ENCODE assay signal across 14 cellular contexts in the genomic region with DNA sequence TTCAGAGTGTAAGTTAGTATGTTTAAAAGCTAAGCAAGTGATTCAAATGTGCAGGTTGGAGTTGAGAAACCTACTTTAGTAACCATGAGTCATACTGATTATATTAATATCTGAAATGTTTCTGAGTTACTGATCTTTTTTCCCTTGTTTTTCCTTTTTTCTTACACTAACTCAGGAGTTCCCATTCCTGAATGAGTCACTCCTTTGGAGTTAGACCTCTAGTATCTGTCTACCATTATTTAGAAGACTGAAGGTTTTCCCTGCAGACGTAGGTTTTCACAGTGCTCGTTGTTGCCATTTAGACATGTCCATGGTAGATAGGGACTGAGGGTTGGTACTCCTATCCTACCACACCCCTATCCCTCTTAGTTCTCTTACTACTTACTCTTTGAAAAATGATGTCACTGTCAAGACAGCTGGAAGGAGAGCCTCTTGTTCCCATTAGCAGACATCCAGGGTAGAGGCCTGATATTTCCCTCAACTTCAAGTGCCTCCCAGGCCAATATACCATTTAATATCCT. TPM values are rescaled to one million over a fixed set of nuclear protein-coding genes. Genes with fewer than 3 reads are reported as not detected.
DNase-seq lines count a peak whose midpoint lies in the region; ATAC-seq, FAIRE-seq and TF ChIP-seq lines count a peak whose summit lies in the region.
"Had no signal": no experiment of that assay in that cellular context is flagged by ENCODE, and none has a peak within 500 bp of the region (broad histone marks: within the 10 kb centered on the region; RNA-seq: fewer than 3 reads in every experiment).

No MANE protein-coding gene starts in this region.

- ATAC-seq in pancreas, result peak; percentile 26 to 68 (median 42)
- no peak for ATAC-seq in stimulated activated effector memory CD8-positive, alpha-beta T cell treated with anti-CD3 and anti-CD28 coated beads, Interleukin-12 subunit alpha, Interleukin-12 subunit beta, amount 100 ng/mL, for 72 hours
- ATAC-seq: T-cell had no signal

- TF ChIP-seq CTCF in Calu3 (IDR thresholded peaks at IDR 0.05; ENCODE audit: unreplicated experiment), result no peak
- TF ChIP-seq CTCF in pancreas (IDR thresholded peaks at IDR 0.05), result no peak
- TF ChIP-seq CTCF in lower leg skin (IDR thresholded peaks at IDR 0.05), result no peak

- intact Hi-C loops in Calu3 (cut with micrococcal nuclease; ENCODE audit: unreplicated experiment) (loop anchor here (1.0 kb wide), 1 partner anchor 9 kb away; no protein-coding TSS in a partner anchor), pancreas (cut with DNase I) (no loop called here), lower leg skin (cut with DNase I; ENCODE audit: low total_unique reads) (no loop called here)

- H3K36me3 Mint-ChIP-seq in Calu3 (ENCODE audit: insufficient read depth, unreplicated experiment), result peaks cover 29% of the 10 kb centered on the region
- no peaks in the 10 kb centered on the region for H3K36me3 Mint-ChIP-seq in stimulated activated effector memory CD8-positive, alpha-beta T cell treated with anti-CD3 and anti-CD28 coated beads, Interleukin-12 subunit alpha, Interleukin-12 subunit beta, amount 100 ng/mL, for 72 hours
- H3K36me3 Mint-ChIP-seq: T-cell had no signal

- no peak for DNase-seq in Calu3
- DNase-seq in RKO (ENCODE audit: low spot score), result peak; percentile 11
- no peak for DNase-seq in pancreas
- DNase-seq in lower leg skin (ENCODE audit: low spot score in 2 of 2), result no peak
- no peak for DNase-seq in DMS79 treated with DMSO at 0.1 percent for 48 hours (lab: John Stamatoyannopoulos, UW)
- no peak for DNase-seq in stimulated activated effector memory CD8-positive, alpha-beta T cell treated with anti-CD3 and anti-CD28 coated beads, Interleukin-12 subunit alpha, Interleukin-12 subunit beta, amount 100 ng/mL, for 72 hours (ENCODE audit: low spot score in 2 of 2)
- no peak for DNase-seq in OCI-M1 (lab: John Stamatoyannopoulos, UW)
- DNase-seq: activated CD4-positive, alpha-beta T cell treated with anti-CD3 and anti-CD28 coated beads, Interleukin-2, amount 50 U/mL, for 1 hour; activated naive CD4-positive, alpha-beta T cell treated with anti-CD3 and anti-CD28 coated beads for 36 hours; COR-L47; NCI-H1417; T-cell had no signal

- H3K27ac ChIP-seq in esophagus (ENCODE audit: low read depth in 2 of 2, low read length in 1 of 2) (peak overlapping the region; percentile 21 to 57), pancreas (peak overlapping the region; percentile 9 to 85 (median 52))

- H3K27me3 ChIP-seq in esophagus (ENCODE audit: control insufficient read depth in 1 of 2, insufficient read depth in 2 of 2, low read length in 2 of 2) (no peaks in the 10 kb centered on the region), pancreas (no peaks in the 10 kb centered on the region)

- H3K9me3 ChIP-seq in esophagus (ENCODE audit: control insufficient read depth in 2 of 2, insufficient read depth in 1 of 2, low read depth in 1 of 2, low read length in 1 of 2) (no peaks in the 10 kb centered on the region), pancreas (no peaks in the 10 kb centered on the region)

- peak overlapping the region; percentile 83 for H3K27ac Mint-ChIP-seq in Calu3 (ENCODE audit: unreplicated experiment)
- H3K27ac Mint-ChIP-seq in stimulated activated effector memory CD8-positive, alpha-beta T cell treated with anti-CD3 and anti-CD28 coated beads, Interleukin-12 subunit alpha, Interleukin-12 subunit beta, amount 100 ng/mL, for 72 hours, result no peak overlapping the region
- H3K27ac Mint-ChIP-seq: activated naive CD4-positive, alpha-beta T cell treated with anti-CD3 and anti-CD28 coated beads for 36 hours; T-cell had no signal

- no peak for FAIRE-seq in pancreas (lab: Jason Lieb, UNC)
- FAIRE-seq: islet of Langerhans had no signal

- no peaks in the 10 kb centered on the region for H3K9me3 Mint-ChIP-seq in Calu3 (ENCODE audit: low read depth, unreplicated experiment)
- H3K9me3 Mint-ChIP-seq in stimulated activated effector memory CD8-positive, alpha-beta T cell treated with anti-CD3 and anti-CD28 coated beads, Interleukin-12 subunit alpha, Interleukin-12 subunit beta, amount 100 ng/mL, for 72 hours, result no peaks in the 10 kb centered on the region
- H3K9me3 Mint-ChIP-seq: activated naive CD4-positive, alpha-beta T cell treated with anti-CD3 and anti-CD28 coated beads for 36 hours; T-cell had no signal

- no peak overlapping the region for H3K4me3 ChIP-seq in esophagus (ENCODE audit: low read depth in 1 of 2, low read length in 2 of 2)
- H3K4me3 ChIP-seq in pancreas, result no peak overlapping the region
- no peak overlapping the region for H3K4me3 ChIP-seq in lower leg skin (ENCODE audit: low read depth, poor library complexity, severe bottlenecking)

- no TSS peak for BruUV-seq in Calu3 (replicated peaks; lab: Mats Ljungman, UMichigan)

- no peaks in the 10 kb centered on the region for H3K27me3 Mint-ChIP-seq in Calu3 (ENCODE audit: unreplicated experiment)
- H3K27me3 Mint-ChIP-seq: T-cell had no signal

- H3K4me3 Mint-ChIP-seq in Calu3 (ENCODE audit: low read depth, unreplicated experiment), result peak overlapping the region; percentile 43
- no peak overlapping the region for H3K4me3 Mint-ChIP-seq in stimulated activated effector memory CD8-positive, alpha-beta T cell treated with anti-CD3 and anti-CD28 coated beads, Interleukin-12 subunit alpha, Interleukin-12 subunit beta, amount 100 ng/mL, for 72 hours
- H3K4me3 Mint-ChIP-seq: activated naive CD4-positive, alpha-beta T cell treated with anti-CD3 and anti-CD28 coated beads for 36 hours; T-cell had no signal

- H3K36me3 ChIP-seq in esophagus (ENCODE audit: control insufficient read depth in 2 of 2, insufficient read depth in 2 of 2, low read length in 1 of 2), result peaks cover 0 to 2% of the 10 kb centered on the region in 2 donors
- H3K36me3 ChIP-seq in pancreas, result peaks cover 0 to 21% (median 0%) of the 10 kb centered on the region in 3 donors

- H3K4me1 ChIP-seq in esophagus (ENCODE audit: control insufficient read depth in 2 of 2, insufficient read depth in 2 of 2, low read length in 1 of 2) (no peaks in the 10 kb centered on the region), pancreas (peaks cover 24 to 40% (median 33%) of the 10 kb centered on the region in 3 donors)

- H3K4me1 Mint-ChIP-seq in Calu3 (ENCODE audit: low read depth, unreplicated experiment), result peaks cover 35% of the 10 kb centered on the region
- no peaks in the 10 kb centered on the region for H3K4me1 Mint-ChIP-seq in stimulated activated effector memory CD8-positive, alpha-beta T cell treated with anti-CD3 and anti-CD28 coated beads, Interleukin-12 subunit alpha, Interleukin-12 subunit beta, amount 100 ng/mL, for 72 hours
- H3K4me1 Mint-ChIP-seq: T-cell had no signal

- CTCF ChIA-PET in Calu3 (lab: Charles Lee), result interaction anchor here (1.2 kb wide), 1 partner anchor 14 kb away, joined by 3 read pairs; no protein-coding TSS in a partner anchor

- no peak for TF ChIP-seq POLR2A in lower leg skin (IDR thresholded peaks at IDR 0.05)

- WGBS in esophagus, 2 donors, result 71 to 75% methylated on average over 2 of the region's 2 CpGs
- 37 to 41% methylated on average over 2 of the region's 2 CpGs for WGBS in pancreas, 2 donors
- 82 to 86% methylated on average over 2 of the region's 2 CpGs for WGBS in lower leg skin, 2 donors

RNA-seq across cellular contexts. Expression of a gene that starts 20.2 kb away (rescaled TPM):
- total RNA-seq in Calu3 (2022), result 154 and 161 TPM in 2 replicates
- 10 to 100 TPM in 1 of 2 donors, 1 to 10 TPM in 1; 9.9 to 12.0 TPM for polyA plus RNA-seq in esophagus
- 100 to 1,000 TPM in 1 of 6 donors, 10 to 100 TPM in 5; 38.5 to 107 (median 44.7) TPM for total RNA-seq in pancreas
- polyA plus RNA-seq in pancreas, result 10 to 100 TPM; 10.9 to 12.9 TPM
- 100 to 1,000 TPM in 1 of 4 donors, 10 to 100 TPM in 3; 71.0 to 102 (median 89.6) TPM for total RNA-seq in lower leg skin

RNA-seq across cellular contexts. Expression of a gene that starts 47.2 kb away (rescaled TPM):
- total RNA-seq in Calu3 (2022) (28.5 and 28.8 TPM in 2 replicates), pancreas (10 to 100 TPM in 5 of 6 donors, 1 to 10 TPM in 1; 9.4 to 15.6 (median 13.4) TPM), lower leg skin (10 to 100 TPM in 3 of 4 donors, 1 to 10 TPM in 1; 4.3 to 14.5 (median 13.3) TPM)
- polyA plus RNA-seq in esophagus (1 to 10 TPM; 6.4 to 8.4 TPM), pancreas (10 to 100 TPM; 13.3 TPM)
